1 cellular context compared by ENCODE assay signal in genomic region chr12:106287364-106287763, GRCh38.
TF ChIP-seq lines count a peak whose summit lies in the region.

No MANE protein-coding gene starts in this region.

TF ChIP-seq in A549, 52 proteins besides CTCF, POLR2A, EP300 and RAD21 (continued from another document):
- no peak for TF ChIP-seq HMGXB4 (CRISPR knock-in tag; IDR thresholded peaks at IDR 0.05; ENCODE audit: borderline replicate concordance)
